In genomic region chr10:22442468-22442867, GRCh38 we compare ENCODE assay signal across 26 cellular contexts.
"Had no signal": no experiment of that assay in that cellular context is flagged by ENCODE, and none has a peak within 500 bp of the region (broad histone marks: within the 10 kb centered on the region; RNA-seq: fewer than 3 reads in every experiment).

No MANE protein-coding gene starts in this region.

- H3K36me3 Mint-ChIP-seq: naive B cell; neural progenitor cell; stimulated activated memory B cell treated with anti-CD40 and anti-IgM and Interleukin-4, amounts not matched to agents 10 μg/mL and 1 μg/mL and 100 μg/mL, for 72 hours; type B pancreatic cell had no signal

- H3K4me3 Mint-ChIP-seq: dendritic cell treated with granulocyte-macrophage colony-stimulating factor and Interleukin-4, amounts not matched to agents 40 ng/mL and 50 ng/mL, for 4 days; nephron; neural progenitor cell; stimulated activated memory B cell treated with anti-CD40 and anti-IgM and Interleukin-4, amounts not matched to agents 10 μg/mL and 1 μg/mL and 100 μg/mL, for 72 hours; type B pancreatic cell had no signal

- DNase-seq: colonic mucosa; effector CD8-positive, alpha-beta T cell; erythroblast; esophagus squamous epithelium; foreskin melanocyte; glutamatergic neuron; left ventricle myocardium superior; lower lobe of right lung; mucosa of descending colon; naive B cell; posterior cingulate gyrus; psoas muscle; right cardiac atrium; spleen; stimulated activated CD4-positive, alpha-beta T cell treated with anti-CD3 and anti-CD28 coated beads, Interleukin-4, amount 100 ng/mL, for 4 hours; stimulated activated naive CD8-positive, alpha-beta T cell treated with anti-CD3 and anti-CD28 coated beads, Interleukin-15, Interleukin-2, amounts not matched to agents 100 U/mL and 50 U/mL, for 24 hours; substantia nigra; testis; tibial artery had no signal

- FAIRE-seq: keratinocyte had no signal

- H3K36me3 ChIP-seq: colonic mucosa, esophagus squamous epithelium, lower lobe of right lung, neural progenitor cell, spleen, tibial artery had no signal

- H3K4me3 ChIP-seq: colonic mucosa, esophagus squamous epithelium, lower lobe of right lung, mucosa of descending colon, neural progenitor cell, psoas muscle, skin epidermis, spleen, testis, tibial artery had no signal

- H3K27ac Mint-ChIP-seq: dendritic cell treated with granulocyte-macrophage colony-stimulating factor and Interleukin-4, amounts not matched to agents 40 ng/mL and 50 ng/mL, for 4 days; nephron; neural progenitor cell; stimulated activated memory B cell treated with anti-CD40 and anti-IgM and Interleukin-4, amounts not matched to agents 10 μg/mL and 1 μg/mL and 100 μg/mL, for 72 hours had no signal

- H3K9me3 Mint-ChIP-seq: dendritic cell treated with granulocyte-macrophage colony-stimulating factor and Interleukin-4, amounts not matched to agents 40 ng/mL and 50 ng/mL, for 4 days; naive B cell; nephron; neural progenitor cell; stimulated activated memory B cell treated with anti-CD40 and anti-IgM and Interleukin-4, amounts not matched to agents 10 μg/mL and 1 μg/mL and 100 μg/mL, for 72 hours; type B pancreatic cell had no signal

- H3K27me3 Mint-ChIP-seq: stimulated activated memory B cell treated with anti-CD40 and anti-IgM and Interleukin-4, amounts not matched to agents 10 μg/mL and 1 μg/mL and 100 μg/mL, for 72 hours had no signal

- ATAC-seq: left ventricle myocardium superior; lower lobe of right lung; mucosa of descending colon; psoas muscle; right cardiac atrium; stimulated activated memory B cell treated with anti-CD40 and anti-IgM and Interleukin-4, amounts not matched to agents 10 μg/mL and 1 μg/mL and 100 μg/mL, for 72 hours; stimulated activated naive CD8-positive, alpha-beta T cell treated with anti-CD3 and anti-CD28 coated beads, Interleukin-15, Interleukin-2, amounts not matched to agents 100 U/mL and 50 U/mL, for 24 hours had no signal

- H3K27me3 ChIP-seq: colonic mucosa, spleen, testis, tibial artery had no signal

- H3K9me3 ChIP-seq: colonic mucosa, esophagus squamous epithelium, lower lobe of right lung, mucosa of descending colon, psoas muscle, spleen, testis, tibial artery had no signal
